8 cellular contexts compared by ENCODE assay signal in the genomic region with DNA sequence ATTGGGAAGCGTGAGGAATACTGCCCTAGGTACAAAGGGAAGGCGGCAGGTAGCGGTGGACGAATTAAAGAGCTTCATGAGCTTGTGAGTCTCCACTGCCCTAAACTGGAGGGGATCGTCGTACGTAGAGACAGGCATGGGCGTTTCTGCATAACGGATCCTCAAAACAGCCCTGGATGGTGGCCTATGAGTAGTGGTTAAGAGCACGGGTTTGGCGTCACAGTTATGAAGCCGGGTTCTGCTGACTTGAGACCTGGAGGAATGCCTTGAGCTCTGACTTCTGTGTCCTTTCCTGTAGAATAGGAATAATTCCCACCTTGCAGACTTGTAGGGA. TPM values are rescaled to one million over a fixed set of nuclear protein-coding genes. Genes with fewer than 3 reads are reported as not detected.
A peak's percentile ranks its signal among the peaks of the same experiment; 100 is the strongest.
DNase-seq lines count a peak whose midpoint lies in the region; ATAC-seq and TF ChIP-seq lines count a peak whose summit lies in the region.

No MANE protein-coding gene starts in this region.

- H3K9me3 Mint-ChIP-seq in osteocyte (ENCODE audit: unreplicated experiment): no peaks in the 10 kb centered on the region

- H3K36me3 Mint-ChIP-seq in osteocyte (ENCODE audit: unreplicated experiment): peaks cover 8% of the 10 kb centered on the region

- DNase-seq in GDM1 (lab: John Stamatoyannopoulos, UW): peak; percentile 36
- DNase-seq in activated CD8-positive, alpha-beta memory T cell treated with anti-CD3 and anti-CD28 coated beads, Interleukin-2, amount 50 U/mL, for 4 hours: peak; percentile 29
- DNase-seq in fibroblast of peridontal ligament (ENCODE audit: extremely low read depth): peak; percentile 70
- no peak for DNase-seq in osteocyte (ENCODE audit: extremely low spot score, unreplicated experiment)
- no peak for DNase-seq in medulla oblongata (ENCODE audit: extremely low spot score)

- no peaks in the 10 kb centered on the region for H3K27me3 Mint-ChIP-seq in osteocyte (ENCODE audit: unreplicated experiment)

- peaks cover 21% of the 10 kb centered on the region for H3K4me1 ChIP-seq in Loucy (ENCODE audit: insufficient read depth, low read length, poor library complexity, severe bottlenecking)

- peak overlapping the region; percentile 98 for H3K4me3 Mint-ChIP-seq in osteocyte (ENCODE audit: unreplicated experiment)

- no peaks in the 10 kb centered on the region for H3K27me3 ChIP-seq in Loucy (ENCODE audit: insufficient read depth, low read length, poor library complexity, severe bottlenecking)

- ATAC-seq in HG02973 (IDR thresholded peaks at IDR 0.05; ENCODE audit: unreplicated experiment) (no peak), GM21447 (IDR thresholded peaks at IDR 0.05; ENCODE audit: unreplicated experiment) (no peak)

- H3K4me3 ChIP-seq in Loucy (ENCODE audit: low read length, poor library complexity, severe bottlenecking): peak overlapping the region; percentile 93

- peak overlapping the region; percentile 100 for H3K4me2 ChIP-seq in Loucy (ENCODE audit: low read depth, low read length, poor library complexity, severe bottlenecking)

- peaks cover 36% of the 10 kb centered on the region for H3K4me1 Mint-ChIP-seq in osteocyte (ENCODE audit: unreplicated experiment)

- peaks cover 32% of the 10 kb centered on the region for H3K36me3 ChIP-seq in Loucy (ENCODE audit: insufficient read depth, low read length)

- H3K79me2 ChIP-seq in Loucy (ENCODE audit: insufficient read depth, low read length): peaks cover 47% of the 10 kb centered on the region

- no peaks in the 10 kb centered on the region for H3K9me2 ChIP-seq in Loucy (replicated peaks; ENCODE audit: low read depth, low read length)

- H3K9me3 ChIP-seq in Loucy (ENCODE audit: insufficient read depth, low read depth, low read length): no peaks in the 10 kb centered on the region

- TF ChIP-seq CTCF in Loucy (conservative IDR thresholded peaks at IDR 0.05; ENCODE audit: low read length) (no peak), osteocyte (IDR thresholded peaks at IDR 0.05) (no peak)

- H4K20me1 ChIP-seq in Loucy (ENCODE audit: insufficient read depth, low read length, poor library complexity, severe bottlenecking): peaks cover 6% of the 10 kb centered on the region

- peak overlapping the region; percentile 75 for H2AFZ ChIP-seq in Loucy (ENCODE audit: low read length)

- H3F3A ChIP-seq in Loucy (ENCODE audit: low read depth): no peaks in the 10 kb centered on the region

- H3K9ac ChIP-seq in Loucy (ENCODE audit: low read depth, low read length, poor library complexity, severe bottlenecking): peak overlapping the region; percentile 95

- peak overlapping the region; percentile 97 for H3K27ac Mint-ChIP-seq in osteocyte (ENCODE audit: unreplicated experiment)

RNA-seq across cellular contexts. Expression of gene TMEM138, which starts 0.3 kb away (rescaled TPM):
- 49.4 and 51.3 TPM in 2 replicates for total RNA-seq in osteocyte

RNA-seq across cellular contexts. Expression of gene CYB561A3, which starts 0.8 kb away (rescaled TPM):
- total RNA-seq in osteocyte: 49.5 and 57.0 TPM in 2 replicates

RNA-seq across cellular contexts. Expression of gene TKFC, which starts 29.5 kb away (rescaled TPM):
- 41.7 and 46.3 TPM in 2 replicates for total RNA-seq in osteocyte

RNA-seq across cellular contexts. Expression of gene DDB1, which starts 29.6 kb away (rescaled TPM):
- 259 and 266 TPM in 2 replicates for total RNA-seq in osteocyte

RNA-seq across cellular contexts. Expression of gene TMEM216, which starts 29.9 kb away (rescaled TPM):
- total RNA-seq in osteocyte: 11.3 and 11.4 TPM in 2 replicates

Comparison
In these comparisons a context has a peak if more than half of its experiments do, and no peak if none do; other contexts are left out.
1. DNase-seq: peak in GDM1 (single experiment), activated CD8-positive, alpha-beta memory T cell treated with anti-CD3 and anti-CD28 coated beads, Interleukin-2, amount 50 U/mL, for 4 hours (single experiment) and fibroblast of peridontal ligament (single experiment); none in osteocyte (single experiment) and medulla oblongata (single experiment).